ENCODE assay signal across 17 cellular contexts in genomic region chr7:124440081-124440480, GRCh38.
DNase-seq lines count a peak whose midpoint lies in the region; ATAC-seq, FAIRE-seq and TF ChIP-seq lines count a peak whose summit lies in the region.
"Had no signal": no experiment of that assay in that cellular context is flagged by ENCODE, and none has a peak within 500 bp of the region (broad histone marks: within the 10 kb centered on the region; RNA-seq: fewer than 3 reads in every experiment).

No MANE protein-coding gene starts in this region.

- no peaks in the 10 kb centered on the region for H3K36me3 ChIP-seq in bronchial epithelial cell (ENCODE audit: control insufficient read depth, insufficient read depth, low read length)

- no peak overlapping the region for H3K4me3 ChIP-seq in bronchial epithelial cell (ENCODE audit: low read depth, low read length)

- no peak for TF ChIP-seq CTCF in bronchial epithelial cell (IDR thresholded peaks at IDR 0.05; ENCODE audit: insufficient read depth, low read length, severe bottlenecking)
- no peak for TF ChIP-seq CTCF in glutamatergic neuron (IDR thresholded peaks at IDR 0.05; ENCODE audit: partially characterized antibody, unreplicated experiment)

- no peaks in the 10 kb centered on the region for H3K27me3 ChIP-seq in bronchial epithelial cell (ENCODE audit: control insufficient read depth, insufficient read depth, low read length)

- DNase-seq in AG08396 (ENCODE audit: low spot score) (peak; percentile 15), HCEC 1CT (peak; percentile 70), bronchial epithelial cell (ENCODE audit: low read depth) (peak; percentile 12), iris pigment epithelial cell (ENCODE audit: low read depth) (peak; percentile 8), NCI-H1092 (lab: John Stamatoyannopoulos, UW) (no peak), glutamatergic neuron (no peak)
- DNase-seq: 8988T; C1 segment of cervical spinal cord; Calu3; CD4-positive, alpha-beta T cell; DMS 273 treated with DMSO at 0.1 percent for 48 hours; DND-41; GOT3; H9 had no signal

- no peaks in the 10 kb centered on the region for H3K4me1 Mint-ChIP-seq in glutamatergic neuron (ENCODE audit: low read depth, unreplicated experiment)
- H3K4me1 Mint-ChIP-seq: B cell, H9 had no signal

- no peak overlapping the region for H3K4me3 Mint-ChIP-seq in glutamatergic neuron (ENCODE audit: unreplicated experiment)
- H3K4me3 Mint-ChIP-seq: B cell; CD4-positive, alpha-beta T cell; H9 had no signal

- no peaks in the 10 kb centered on the region for H3K36me3 Mint-ChIP-seq in glutamatergic neuron (ENCODE audit: unreplicated experiment)

- H3K27ac Mint-ChIP-seq in glutamatergic neuron (ENCODE audit: unreplicated experiment) = no peak overlapping the region
- H3K27ac Mint-ChIP-seq: B cell; CD4-positive, alpha-beta T cell; H9 had no signal

- FAIRE-seq in bronchial epithelial cell (lab: Jason Lieb, UNC) = no peak
- FAIRE-seq: GM18507 had no signal

- H3K27me3 Mint-ChIP-seq in glutamatergic neuron (ENCODE audit: unreplicated experiment) = no peaks in the 10 kb centered on the region
- H3K27me3 Mint-ChIP-seq: B cell; CD4-positive, alpha-beta T cell had no signal

- no peak for ATAC-seq in GM21786 (IDR thresholded peaks at IDR 0.05; ENCODE audit: unreplicated experiment)

- H3K9me3 Mint-ChIP-seq in glutamatergic neuron (ENCODE audit: unreplicated experiment) = no peaks in the 10 kb centered on the region
- H3K9me3 Mint-ChIP-seq: H9 had no signal

Comparison
In these comparisons a context has a peak if more than half of its experiments do, and no peak if none do; other contexts are left out.
1. DNase-seq: peak in AG08396 (single experiment), HCEC 1CT (single experiment), bronchial epithelial cell (single experiment) and iris pigment epithelial cell (single experiment); none in NCI-H1092 (single experiment) and glutamatergic neuron (single experiment).